In genomic region chr22:40023226-40023925, GRCh38 we compare ENCODE assay signal across 29 cellular contexts. TPM values are rescaled to one million over a fixed set of nuclear protein-coding genes. Genes with fewer than 3 reads are reported as not detected.
A peak's percentile ranks its signal among the peaks of the same experiment; 100 is the strongest.
DNase-seq lines count a peak whose midpoint lies in the region; ATAC-seq, FAIRE-seq and TF ChIP-seq lines count a peak whose summit lies in the region.
"Had no signal": no experiment of that assay in that cellular context is flagged by ENCODE, and none has a peak within 500 bp of the region (broad histone marks: within the 10 kb centered on the region; RNA-seq: fewer than 3 reads in every experiment).

No MANE protein-coding gene starts in this region.

- no peak for FAIRE-seq in K562 (lab: Jason Lieb, UNC)
- FAIRE-seq: colon, G401.6, islet of Langerhans had no signal

- in situ Hi-C loops in K562 (cut with MboI), result no loop called here

- H3K27me3 ChIP-seq in K562 (ENCODE audit: control insufficient read depth in 2 of 2, insufficient read depth in 2 of 2, low read length in 2 of 2), result no peaks in the 10 kb centered on the region
- H3K27me3 ChIP-seq in osteoblast (ENCODE audit: insufficient read depth, low read length), result no peaks in the 10 kb centered on the region
- H3K27me3 ChIP-seq in effector memory CD4-positive, alpha-beta T cell (replicated peaks; ENCODE audit: control insufficient read depth, insufficient read depth, low read length, poor library complexity, severe bottlenecking), result no peaks in the 10 kb centered on the region
- H3K27me3 ChIP-seq: gastrocnemius medialis, SJSA1 had no signal

- H3K79me2 ChIP-seq in K562 (ENCODE audit: control insufficient read depth, insufficient read depth, low read length) (no peaks in the 10 kb centered on the region), osteoblast (ENCODE audit: insufficient read depth, low read length) (no peaks in the 10 kb centered on the region)

- H2AFZ ChIP-seq in K562 (ENCODE audit: low read depth, low read length), result no peak overlapping the region
- no peak overlapping the region for H2AFZ ChIP-seq in osteoblast (ENCODE audit: low read length)
- H2AFZ ChIP-seq: GM23248 had no signal

- no peak for TF ChIP-seq POLR2A in K562 (conservative IDR thresholded peaks at IDR 0.05)

- intact Hi-C loops in K562 (cut with micrococcal nuclease), result loop anchor here (5.0 kb wide), 1 partner anchor 466 kb away; no protein-coding TSS in a partner anchor

- H3K9me3 ChIP-seq in K562 (replicated peaks; ENCODE audit: control insufficient read depth, insufficient read depth, low read depth, low read length) (no peaks in the 10 kb centered on the region), osteoblast (ENCODE audit: low read depth, low read length) (no peaks in the 10 kb centered on the region)
- no peaks in the 10 kb centered on the region for H3K9me3 ChIP-seq in effector memory CD4-positive, alpha-beta T cell (ENCODE audit: control insufficient read depth, low read length)
- H3K9me3 ChIP-seq: esophagus muscularis mucosa, gastrocnemius medialis, SJSA1, thoracic aorta had no signal

- DNase-seq in DMS 273 (lab: John Stamatoyannopoulos, UW; ENCODE audit: unreplicated experiment) (peak; percentile 51), DMS 273 treated with DMSO at 0.1 percent for 48 hours (lab: John Stamatoyannopoulos, UW) (no peak), NCI-H1092 (lab: John Stamatoyannopoulos, UW) (peak; percentile 35), K562 (ENCODE audit: extremely low read depth in 1 of 4, low spot score in 3 of 4) (no peak), osteoblast (ENCODE audit: insufficient read length, low spot score, missing footprints) (peak; percentile 68)
- DNase-seq in effector memory CD4-positive, alpha-beta T cell, result no peak
- DNase-seq: activated CD4-positive, alpha-beta T cell treated with anti-CD3 and anti-CD28 coated beads for 36 hours; activated CD8-positive, alpha-beta memory T cell treated with anti-CD3 and anti-CD28 coated beads for 24 hours; activated naive CD4-positive, alpha-beta T cell treated with Interleukin-2 at 50 U/mL for 16 hours; activated T-cell treated with anti-CD3 and anti-CD28 coated beads, Interleukin-2, amount 50 U/mL, for 1 hour; amygdala; CD4-positive, alpha-beta T cell; DMS153; effector memory CD8-positive, alpha-beta T cell; gastrocnemius medialis; KG1; NCI-H1930; stimulated activated naive CD4-positive, alpha-beta T cell treated with Interleukin-2 at 50 U/mL for 16 hours; T-helper 1 cell had no signal

- TF ChIP-seq CTCF in K562 (IDR thresholded peaks at IDR 0.05 in 2 of 3, conservative IDR thresholded peaks at IDR 0.05 in 1 of 3; ENCODE audit: insufficient read depth in 2 of 3, low read depth in 1 of 3, low read length in 3 of 3), result no peak
- no peak for TF ChIP-seq CTCF in osteoblast (IDR thresholded peaks at IDR 0.05; ENCODE audit: extremely low read depth, low read depth, low read length)

- H3K27ac ChIP-seq in K562 (ENCODE audit: extremely low read depth, low read depth, low read length) (no peak overlapping the region), osteoblast (ENCODE audit: low read depth, low read length) (no peak overlapping the region)
- no peak overlapping the region for H3K27ac ChIP-seq in effector memory CD4-positive, alpha-beta T cell (ENCODE audit: insufficient read depth, low read length, poor library complexity, severe bottlenecking)
- H3K27ac ChIP-seq: esophagus muscularis mucosa, gastrocnemius medialis, GM23248, SJSA1, thoracic aorta had no signal

- no peak for TF ChIP-seq RAD21 in K562 (CRISPR knock-in tag; conservative IDR thresholded peaks at IDR 0.05 in 1 of 2, IDR thresholded peaks at IDR 0.05 in 1 of 2)

- H3K4me2 ChIP-seq in K562 (ENCODE audit: insufficient read depth, low read length) (no peak overlapping the region), osteoblast (ENCODE audit: insufficient read depth, low read length) (no peak overlapping the region)

- WGBS in K562 (ENCODE audit: insufficient coverage, low coverage, missing lambda C conversion rate), result 69% methylated on average over 6 of the region's 21 CpGs

- BruUV-seq in K562 (replicated peaks; lab: Mats Ljungman, UMichigan), result no TSS peak

- POLR2A ChIA-PET in K562 (lab: Yijun Ruan, JAX), result interaction anchor here (0.6 to 1.5 kb wide), 7 partner anchors 21 to 499 kb away, joined by 3 to 9 read pairs (median 3); no protein-coding TSS in a partner anchor

- CTCF ChIA-PET in K562 (lab: Yijun Ruan, JAX; ENCODE audit: low intra/inter-chr PET ratio), result interaction anchor here (0.6 to 0.9 kb wide), 2 partner anchors 472 to 488 kb away, joined by 3 read pairs; no protein-coding TSS in a partner anchor

- no peaks in the 10 kb centered on the region for H3K9me1 ChIP-seq in K562 (ENCODE audit: control insufficient read depth, insufficient read depth, low read length)

- H4K20me1 ChIP-seq in K562 (replicated peaks; ENCODE audit: control insufficient read depth, insufficient read depth, low read length) (no peaks in the 10 kb centered on the region), osteoblast (ENCODE audit: insufficient read depth, low read length) (no peaks in the 10 kb centered on the region)

- no peaks in the 10 kb centered on the region; the same call in 2 of the 3 replicates for H3K36me3 ChIP-seq in K562 (ENCODE audit: control insufficient read depth, insufficient read depth, low read length)
- no peaks in the 10 kb centered on the region for H3K36me3 ChIP-seq in osteoblast (ENCODE audit: insufficient read depth, low read length)
- H3K36me3 ChIP-seq in effector memory CD4-positive, alpha-beta T cell (ENCODE audit: control insufficient read depth, insufficient read depth, low read length), result no peaks in the 10 kb centered on the region
- H3K36me3 ChIP-seq: esophagus muscularis mucosa, gastrocnemius medialis, SJSA1, thoracic aorta had no signal

- H3K4me1 ChIP-seq in K562 (replicated peaks in 1 of 2; ENCODE audit: control insufficient read depth in 2 of 2, insufficient read depth in 2 of 2, low read length in 2 of 2) (peaks cover 4 to 21% of the 10 kb centered on the region in 2 experiments; a peak in 4 of 5 replicates), osteoblast (ENCODE audit: insufficient read depth, low read length) (no peaks in the 10 kb centered on the region)
- no peaks in the 10 kb centered on the region for H3K4me1 ChIP-seq in effector memory CD4-positive, alpha-beta T cell (ENCODE audit: control insufficient read depth, insufficient read depth, low read length, poor library complexity, severe bottlenecking)
- H3K4me1 ChIP-seq: gastrocnemius medialis, SJSA1 had no signal

- TF ChIP-seq EP300 in K562 (IDR thresholded peaks at IDR 0.05; ENCODE audit: low read length), result no peak

- ATAC-seq in K562 (no peak), GM21717 (IDR thresholded peaks at IDR 0.05; ENCODE audit: unreplicated experiment) (no peak), GM21360 (IDR thresholded peaks at IDR 0.05; ENCODE audit: unreplicated experiment) (no peak)
- ATAC-seq: activated CD4-positive, alpha-beta T cell treated with anti-CD3 and anti-CD28 coated beads for 36 hours; effector memory CD8-positive, alpha-beta T cell; gastrocnemius medialis; natural killer cell treated with Interleukin-12 subunit alpha and Interleukin-12 subunit beta and Interleukin-15 and Interleukin-18, amount 100 ng/mL, for 72 hours had no signal

- H3K4me3 ChIP-seq in K562 (no peak overlapping the region), osteoblast (ENCODE audit: insufficient read depth, low read length) (no peak overlapping the region)
- no peak overlapping the region for H3K4me3 ChIP-seq in effector memory CD4-positive, alpha-beta T cell (ENCODE audit: insufficient read depth, low read depth, low read length, poor library complexity, severe bottlenecking)
- H3K4me3 ChIP-seq: esophagus muscularis mucosa, gastrocnemius medialis, GM23248, SJSA1, thoracic aorta had no signal

- H3K9ac ChIP-seq in K562 (ENCODE audit: insufficient read depth in 1 of 2, low read depth in 2 of 2, low read length in 2 of 2), result no peak overlapping the region
- H3K9ac ChIP-seq: GM23248 had no signal

TF ChIP-seq in K562, 482 proteins besides CTCF, POLR2A, EP300 and RAD21:
- TF ChIP-seq RFX1 (IDR thresholded peaks at IDR 0.05), result peak; percentile 60; the same call in 1 of the 2 replicates
- no peak for TF ChIP-seq GTF2F1 (IDR thresholded peaks at IDR 0.05; ENCODE audit: low read depth, low read length)
TF ChIP-seq in K562: peak in this region for 1.

RNA-seq across cellular contexts. Expression of gene FAM83F, which starts 28.6 kb away (rescaled TPM):
- 0.04 and 0.25 TPM in 2 replicates for total RNA-seq in K562 (2011; cell fraction: chromatin; rRNA removed; ENCODE audit: low replicate concordance)
- under 0.01 and 0.17 TPM in 2 replicates for total RNA-seq in K562 (2011; cell fraction: nucleolus; rRNA removed)
- 0.07 and 0.15 TPM in 2 replicates for total RNA-seq in K562 (2011; cell fraction: nucleoplasm; rRNA removed)
- total RNA-seq in K562 (2014; rRNA removed), result 0.04 and 0.05 TPM in 2 replicates
- 0.03 and 0.04 TPM in 2 replicates for total RNA-seq in K562 (2014; rRNA removed; fragmentation: Illumina TruSeq; extraction: Trizol)
- under 0.01 and 0.04 TPM in 2 replicates for total RNA-seq in K562 (2015; rRNA removed; fragmentation: Illumina TruSeq; extraction: Trizol)
- total RNA-seq in K562 (2021), result 0.07 and 0.13 TPM in 2 replicates
- polyA plus RNA-seq in K562 (2011; rRNA removed), result 0.03 and 0.10 TPM in 2 replicates
- 0.01 and 0.03 TPM in 2 replicates for polyA plus RNA-seq in K562 (2011; cell fraction: cytosol; rRNA removed)
- 0.03 and 0.18 TPM in 2 replicates for polyA plus RNA-seq in K562 (2011; cell fraction: nucleus; rRNA removed)
- polyA plus RNA-seq in K562 (2012), result 0.01 and 0.07 TPM in 2 replicates
- 0.03 TPM in 1 of 2 replicates, not detected in the other for polyA plus RNA-seq in K562 (2014; fragmentation: Illumina TruSeq; extraction: Trizol)
- under 1 TPM in 1 of 2 experiments, not detected in 1; 0.01 TPM for polyA plus RNA-seq in K562 (2014; fragmentation: Nextera tagmentation; extraction: Ambion mirVana)
- polyA plus RNA-seq in K562 (2014; rRNA removed), result 0.04 and 0.05 TPM in 2 replicates
- polyA minus RNA-seq in K562 (2011; rRNA and poly(A)+ RNA removed), result 0.06 and 0.07 TPM in 2 replicates
- not detected in 2 replicates for polyA minus RNA-seq in K562 (2011; cell fraction: cytosol; rRNA and poly(A)+ RNA removed)
- polyA minus RNA-seq in K562 (2011; cell fraction: nucleus; rRNA and poly(A)+ RNA removed), result 0.11 and 0.67 TPM in 2 replicates
- total RNA-seq in osteoblast, result not detected in 2 replicates
- total RNA-seq: GM23248, SJSA1 had no signal
- polyA plus RNA-seq: GM23248 had no signal

Comparison
In these comparisons a context has a peak if more than half of its experiments do, and no peak if none do; other contexts are left out.
1. DNase-seq: peak in DMS 273 (single experiment), NCI-H1092 (single experiment) and osteoblast (single experiment); none in DMS 273 treated with DMSO at 0.1 percent for 48 hours (single experiment), K562 (0 of 4) and effector memory CD4-positive, alpha-beta T cell (0 of 3).